20 cellular contexts compared by ENCODE assay signal in genomic region chr1:221031015-221031889, GRCh38.
A peak's percentile ranks its signal among the peaks of the same experiment; 100 is the strongest.
DNase-seq lines count a peak whose midpoint lies in the region; ATAC-seq, FAIRE-seq and TF ChIP-seq lines count a peak whose summit lies in the region.
"Had no signal": no experiment of that assay in that cellular context is flagged by ENCODE, and none has a peak within 500 bp of the region (broad histone marks: within the 10 kb centered on the region; RNA-seq: fewer than 3 reads in every experiment).

No MANE protein-coding gene starts in this region.

- DNase-seq in PC-3 (no peak), K562 (ENCODE audit: extremely low read depth in 1 of 4, low spot score in 3 of 4) (peak in 3 of 4 experiments; percentile 28 to 54 (median 35)), sigmoid colon (no peak), H7 (no peak), mesenteric fat pad (ENCODE audit: low spot score) (no peak), left lung (no peak)
- DNase-seq: Calu3; CD8-positive, alpha-beta T cell; GOT3; NCI-H1105; NCI-H2081; NCI-H2171 treated with DMSO at 0.1 percent for 48 hours; NCI-H446 treated with DMSO at 0.1 percent for 48 hours; NCI-H69; SHP77 had no signal

- FAIRE-seq in K562 (lab: Jason Lieb, UNC), result peak; percentile 67
- FAIRE-seq: A204.1, GM12891, GM18507 had no signal

- no peak overlapping the region for H3K9ac ChIP-seq in PC-3 (ENCODE audit: low read length)
- no peak overlapping the region for H3K9ac ChIP-seq in K562 (ENCODE audit: insufficient read depth in 1 of 2, low read depth in 2 of 2, low read length in 2 of 2)
- H3K9ac ChIP-seq: BLaER1 treated with 17β-estradiol and CSF1 and Interleukin-3, amounts not matched to agents 10 nM and 100 nM had no signal

- no peaks in the 10 kb centered on the region for H3K4me1 ChIP-seq in HEK293 (ENCODE audit: control insufficient read depth, insufficient read depth, low read length)
- H3K4me1 ChIP-seq in PC-3 (ENCODE audit: insufficient read depth, low read length), result peaks cover 54% of the 10 kb centered on the region
- peaks cover 0 to 36% of the 10 kb centered on the region in 2 experiments; a peak in 3 of 5 replicates for H3K4me1 ChIP-seq in K562 (replicated peaks in 1 of 2; ENCODE audit: control insufficient read depth in 2 of 2, insufficient read depth in 2 of 2, low read length in 2 of 2)
- H3K4me1 ChIP-seq in sigmoid colon, result peaks cover 0 to 71% (median 57%) of the 10 kb centered on the region in 4 donors
- peaks cover 5 to 19% of the 10 kb centered on the region in 2 donors for H3K4me1 ChIP-seq in left lung

- H3K79me2 ChIP-seq in PC-3 (ENCODE audit: low read length) (no peaks in the 10 kb centered on the region), K562 (ENCODE audit: control insufficient read depth, insufficient read depth, low read length) (no peaks in the 10 kb centered on the region)

- no peak for TF ChIP-seq CTCF in HEK293 (tag by site-specific recombination; IDR thresholded peaks at IDR 0.05)
- no peak for TF ChIP-seq CTCF in PC-3 (conservative IDR thresholded peaks at IDR 0.05; ENCODE audit: low read depth, low read length)
- no peak for TF ChIP-seq CTCF in K562 (IDR thresholded peaks at IDR 0.05 in 2 of 3, conservative IDR thresholded peaks at IDR 0.05 in 1 of 3; ENCODE audit: insufficient read depth in 2 of 3, low read depth in 1 of 3, low read length in 3 of 3)
- no peak for TF ChIP-seq CTCF in sigmoid colon (IDR thresholded peaks at IDR 0.05)
- no peak for TF ChIP-seq CTCF in left lung (IDR thresholded peaks at IDR 0.05)

- TF ChIP-seq RAD21 in K562 (CRISPR knock-in tag; conservative IDR thresholded peaks at IDR 0.05 in 1 of 2, IDR thresholded peaks at IDR 0.05 in 1 of 2), result no peak

- H3K9me2 ChIP-seq in PC-3 (replicated peaks; ENCODE audit: low read length), result no peaks in the 10 kb centered on the region

- TF ChIP-seq EP300 in K562 (IDR thresholded peaks at IDR 0.05; ENCODE audit: low read length) (no peak), sigmoid colon (IDR thresholded peaks at IDR 0.05) (peak in 1 of 4 donors; percentile 2)

- CTCF ChIA-PET in HEK293 (lab: Yijun Ruan, JAX) (interaction anchor here (0.7 kb wide), 1 partner anchor 159 kb away, joined by 3 read pairs; no protein-coding TSS in a partner anchor), PC-3 (lab: Charles Lee) (no interaction called here), K562 (lab: Yijun Ruan, JAX; ENCODE audit: low intra/inter-chr PET ratio) (no interaction called here)

- H3K9me3 ChIP-seq in HEK293 (ENCODE audit: control insufficient read depth, insufficient read depth, low read depth, low read length) (no peaks in the 10 kb centered on the region), PC-3 (ENCODE audit: low read length) (no peaks in the 10 kb centered on the region), K562 (replicated peaks; ENCODE audit: control insufficient read depth, insufficient read depth, low read depth, low read length) (no peaks in the 10 kb centered on the region), sigmoid colon (no peaks in the 10 kb centered on the region), left lung (no peaks in the 10 kb centered on the region)
- H3K9me3 ChIP-seq: BLaER1 treated with 17β-estradiol and CSF1 and Interleukin-3, amounts not matched to agents 10 nM and 100 nM had no signal

- H3K4me2 ChIP-seq in PC-3 (ENCODE audit: low read length) (no peak overlapping the region), K562 (ENCODE audit: insufficient read depth, low read length) (no peak overlapping the region)
- H3K4me2 ChIP-seq: BLaER1 treated with 17β-estradiol and CSF1 and Interleukin-3, amounts not matched to agents 10 nM and 100 nM had no signal

- H3K27me3 ChIP-seq in PC-3 (ENCODE audit: low read length), result no peaks in the 10 kb centered on the region
- H3K27me3 ChIP-seq in K562 (ENCODE audit: control insufficient read depth in 2 of 2, insufficient read depth in 2 of 2, low read length in 2 of 2), result no peaks in the 10 kb centered on the region
- no peaks in the 10 kb centered on the region for H3K27me3 ChIP-seq in sigmoid colon
- H3K27me3 ChIP-seq in H7 (ENCODE audit: control insufficient read depth, insufficient read depth, low read length), result no peaks in the 10 kb centered on the region
- no peaks in the 10 kb centered on the region for H3K27me3 ChIP-seq in left lung
- H3K27me3 ChIP-seq: BLaER1 treated with 17β-estradiol and CSF1 and Interleukin-3, amounts not matched to agents 10 nM and 100 nM had no signal

- intact Hi-C loops in PC-3 (cut with micrococcal nuclease), result loop anchor here (5.0 to 10.0 kb wide), 5 partner anchors 171 to 1856 kb away; partner anchors contain the start of gene LYPLAL1
- intact Hi-C loops in K562 (cut with micrococcal nuclease), result no loop called here
- intact Hi-C loops in sigmoid colon (cut with DNase I), result loop anchor here (5.0 to 10.0 kb wide), 5 partner anchors 171 to 714 kb away; partner anchors contain the start of gene DUSP10
- intact Hi-C loops in left lung (cut with DNase I), result no loop called here

- H3K36me3 ChIP-seq in HEK293 (ENCODE audit: control insufficient read depth in 2 of 2, insufficient read depth in 1 of 2, low read length in 2 of 2) (no peaks in the 10 kb centered on the region), PC-3 (ENCODE audit: low read depth, low read length) (no peaks in the 10 kb centered on the region), K562 (ENCODE audit: control insufficient read depth, insufficient read depth, low read length) (no peaks in the 10 kb centered on the region), sigmoid colon (no peaks in the 10 kb centered on the region), H7 (replicated peaks; ENCODE audit: control insufficient read depth, insufficient read depth, low read length) (no peaks in the 10 kb centered on the region), left lung (no peaks in the 10 kb centered on the region)
- H3K36me3 ChIP-seq: BLaER1 treated with 17β-estradiol and CSF1 and Interleukin-3, amounts not matched to agents 10 nM and 100 nM had no signal

- H3K27ac ChIP-seq in HEK293 (ENCODE audit: extremely low read depth, low read depth, low read length) (no peak overlapping the region), PC-3 (ENCODE audit: low read length) (peak overlapping the region; percentile 85), K562 (ENCODE audit: extremely low read depth, low read depth, low read length) (peak overlapping the region; percentile 19; the same call in 1 of the 3 replicates), sigmoid colon (peak overlapping the region in 3 of 4 donors; percentile 59 to 78 (median 74)), left lung (no peak overlapping the region)
- H3K27ac ChIP-seq: BLaER1 treated with 17β-estradiol and CSF1 and Interleukin-3, amounts not matched to agents 10 nM and 100 nM had no signal

- WGBS in K562 (ENCODE audit: insufficient coverage, low coverage, missing lambda C conversion rate), result 4% methylated on average over 6 of the region's 6 CpGs
- WGBS in sigmoid colon, 2 donors, result 77 to 83% methylated on average over 6 of the region's 6 CpGs

- H4K20me1 ChIP-seq in PC-3 (ENCODE audit: low read length), result no peaks in the 10 kb centered on the region
- no peaks in the 10 kb centered on the region for H4K20me1 ChIP-seq in K562 (replicated peaks; ENCODE audit: control insufficient read depth, insufficient read depth, low read length)
- H4K20me1 ChIP-seq: BLaER1 treated with 17β-estradiol and CSF1 and Interleukin-3, amounts not matched to agents 10 nM and 100 nM had no signal

- no TSS peak for BruUV-seq in PC-3 (replicated peaks; lab: Mats Ljungman, UMichigan)
- BruUV-seq in K562 (replicated peaks; lab: Mats Ljungman, UMichigan), result no TSS peak

- peaks cover 3% of the 10 kb centered on the region for H3K9me1 ChIP-seq in K562 (ENCODE audit: control insufficient read depth, insufficient read depth, low read length)

- POLR2A ChIA-PET in HEK293 (lab: Yijun Ruan, JAX), result no interaction called here
- POLR2A ChIA-PET in PC-3 (lab: Charles Lee; ENCODE audit: unreplicated experiment), result no interaction called here
- POLR2A ChIA-PET in K562 (lab: Yijun Ruan, JAX), result no interaction called here

- H2AFZ ChIP-seq in PC-3 (ENCODE audit: low read length) (no peak overlapping the region), K562 (ENCODE audit: low read depth, low read length) (no peak overlapping the region)

- ATAC-seq in PC-3 (no peak), K562 (peak; percentile 72), left lung (no peak)
- ATAC-seq: CD8-positive, alpha-beta T cell had no signal

- no peak overlapping the region for H3K4me3 ChIP-seq in HEK293 (ENCODE audit: low read depth, low read length)
- H3K4me3 ChIP-seq in PC-3 (ENCODE audit: low read length), result no peak overlapping the region
- no peak overlapping the region for H3K4me3 ChIP-seq in K562
- H3K4me3 ChIP-seq in sigmoid colon, result no peak overlapping the region
- no peak overlapping the region for H3K4me3 ChIP-seq in H7 (ENCODE audit: insufficient read depth, low read depth, low read length)
- no peak overlapping the region for H3K4me3 ChIP-seq in left lung
- H3K4me3 ChIP-seq: BLaER1 treated with 17β-estradiol and CSF1 and Interleukin-3, amounts not matched to agents 10 nM and 100 nM had no signal

- H3F3A ChIP-seq in PC-3 (ENCODE audit: low read length, unreplicated experiment), result peaks cover 12% of the 10 kb centered on the region

- in situ Hi-C loops in K562 (cut with MboI), result no loop called here

- TF ChIP-seq POLR2A in K562 (conservative IDR thresholded peaks at IDR 0.05), result no peak
- no peak for TF ChIP-seq POLR2A in sigmoid colon (IDR thresholded peaks at IDR 0.05)

TF ChIP-seq in HEK293, 187 proteins besides CTCF, POLR2A, EP300 and RAD21 (continues in another document):
- no peak for TF ChIP-seq ZNF324 (tag by site-specific recombination; IDR thresholded peaks at IDR 0.05)

TF ChIP-seq in K562, 482 proteins besides CTCF, POLR2A, EP300 and RAD21 (continues in another document):
- TF ChIP-seq JUN (IDR thresholded peaks at IDR 0.05; ENCODE audit: borderline replicate concordance, low read depth, low read length) (0 out of 2 replicates have a peak, but pooled peaks have one; percentile 14), JUN (CRISPR knock-in tag; IDR thresholded peaks at IDR 0.05; ENCODE audit: borderline replicate concordance) (no peak), JUND (IDR thresholded peaks at IDR 0.05; ENCODE audit: borderline replicate concordance, low read depth, low read length) (peak; percentile 65; the same call in 1 of the 2 replicates), JUND (tag; IDR thresholded peaks at IDR 0.05; ENCODE audit: borderline replicate concordance, low read depth, low read length) (peak; percentile 48; the same call in 2 of the 3 replicates), MIER1 (IDR thresholded peaks at IDR 0.05; ENCODE audit: low read depth) (peak; percentile 70), ATF7 (IDR thresholded peaks at IDR 0.05) (peak; percentile 49; the same call in 1 of the 2 replicates), EHMT2 (IDR thresholded peaks at IDR 0.05) (peak; percentile 82; the same call in 1 of the 2 replicates), ARID1B (IDR thresholded peaks at IDR 0.05) (no peak), CCAR2 (IDR thresholded peaks at IDR 0.05; ENCODE audit: low read depth, low read length) (no peak)

Comparison
In these comparisons a context has a peak if more than half of its experiments do, and no peak if none do; other contexts are left out.
1. H3K27ac ChIP-seq: peak in PC-3 (single experiment), K562 (single experiment) and sigmoid colon (3 of 4); none in HEK293 (single experiment) and left lung (0 of 2).
2. DNase-seq: peak in K562 (3 of 4); none in PC-3 (single experiment), sigmoid colon (single experiment), H7 (single experiment), mesenteric fat pad (single experiment) and left lung (0 of 2).
3. intact Hi-C loops: an anchor here in PC-3 (5.0 to 10.0 kb wide) and sigmoid colon (5.0 to 10.0 kb wide); none called in K562 and left lung.
4. Of the 44 proteins assayed by ChIP-seq in both K562 and HEK293: peak only in K562: none; only in HEK293: none; in both: REST; in neither: 43.